8 cellular contexts compared by ENCODE assay signal in genomic region chr19:11375143-11375948, GRCh38. TPM values are rescaled to one million over a fixed set of nuclear protein-coding genes. Genes with fewer than 3 reads are reported as not detected.
DNase-seq lines count a peak whose midpoint lies in the region; ATAC-seq and TF ChIP-seq lines count a peak whose summit lies in the region.

No MANE protein-coding gene starts in this region.

- DNase-seq in OCI-M1 (lab: John Stamatoyannopoulos, UW) = peak; percentile 97
- peak; percentile 65 for DNase-seq in activated T-helper 1 cell treated with Interleukin-2 at 50 U/mL for 16 hours (ENCODE audit: low read depth)
- DNase-seq in fibroblast of villous mesenchyme (ENCODE audit: low read depth) = no peak
- peak; percentile 44 to 66 for DNase-seq in psoas muscle
- DNase-seq in NCI-H187 treated with DMSO at 0.1 percent for 48 hours (lab: John Stamatoyannopoulos, UW) = no peak

- TF ChIP-seq CTCF in 22Rv1 (IDR thresholded peaks at IDR 0.05) (no peak), fibroblast of villous mesenchyme (IDR thresholded peaks at IDR 0.05; ENCODE audit: insufficient read depth, low read depth, low read length) (no peak), psoas muscle (IDR thresholded peaks at IDR 0.05) (no peak)

- H3K27me3 ChIP-seq in psoas muscle (ENCODE audit: insufficient read depth in 3 of 3, low read length in 2 of 3) = no peaks in the 10 kb centered on the region

- H3K4me3 ChIP-seq in fibroblast of villous mesenchyme (ENCODE audit: low read depth, low read length) (peak overlapping the region; percentile 75), psoas muscle (peak overlapping the region; percentile 76)

- intact Hi-C loops in psoas muscle (cut with DNase I) = loop anchor here in 1 of 2 donors (5.0 to 10.0 kb wide), 2 partner anchors 57 to 129 kb away; partner anchors contain the start of gene ZNF653

- H3K36me3 ChIP-seq in psoas muscle (ENCODE audit: insufficient read depth in 1 of 2, low read depth in 1 of 2) = peaks cover 0 to 10% of the 10 kb centered on the region in 2 donors

- peak; percentile 21 for ATAC-seq in GM21723 (IDR thresholded peaks at IDR 0.05; ENCODE audit: unreplicated experiment)
- no peak for ATAC-seq in psoas muscle
- ATAC-seq in GM19324 (IDR thresholded peaks at IDR 0.05; ENCODE audit: low FRiP score, unreplicated experiment) = no peak

- peaks cover 35% of the 10 kb centered on the region for H3K4me1 ChIP-seq in psoas muscle

- H3K9me3 ChIP-seq in psoas muscle = no peaks in the 10 kb centered on the region

- H3K27ac ChIP-seq in 22Rv1 (peak overlapping the region; percentile 98), psoas muscle (peak overlapping the region; percentile 96)

- WGBS in psoas muscle, 3 donors = 15 to 20% (median 18%) methylated on average over 27 of the region's 27 CpGs

RNA-seq across cellular contexts. Expression of gene SWSAP1, which starts 0.9 kb away (rescaled TPM):
- total RNA-seq in fibroblast of villous mesenchyme (0.86 and 1.3 TPM in 2 replicates), psoas muscle (1 to 10 TPM; 1.1 to 1.7 (median 1.4) TPM)
- polyA plus RNA-seq in psoas muscle = 1 to 10 TPM; 2.1 to 3.9 (median 2.3) TPM

RNA-seq across cellular contexts. Expression of gene EPOR, which starts 8.8 kb away (rescaled TPM):
- 5.6 and 6.8 TPM in 2 replicates for total RNA-seq in fibroblast of villous mesenchyme
- total RNA-seq in psoas muscle = 1 to 10 TPM; 1.0 to 2.1 (median 1.7) TPM
- 1 to 10 TPM; 1.7 to 2.1 (median 2.1) TPM for polyA plus RNA-seq in psoas muscle

RNA-seq across cellular contexts. Expression of gene PLPPR2, which starts 20.1 kb away (rescaled TPM):
- total RNA-seq in fibroblast of villous mesenchyme = 16.8 and 20.6 TPM in 2 replicates
- total RNA-seq in psoas muscle = 10 to 100 TPM; 14.1 to 33.6 (median 21.5) TPM
- polyA plus RNA-seq in psoas muscle = 10 to 100 TPM in 2 of 3 donors, 1 to 10 TPM in 1; 4.3 to 30.9 (median 20.8) TPM

RNA-seq across cellular contexts. Expression of gene CCDC159, which starts 29.0 kb away (rescaled TPM):
- 6.0 and 6.4 TPM in 2 replicates for total RNA-seq in fibroblast of villous mesenchyme
- 1 to 10 TPM; 2.4 to 9.2 (median 4.9) TPM for total RNA-seq in psoas muscle
- polyA plus RNA-seq in psoas muscle = 1 to 10 TPM; 2.7 to 5.9 (median 5.3) TPM

RNA-seq across cellular contexts. Expression of gene TMEM205, which starts 29.3 kb away (rescaled TPM):
- total RNA-seq in fibroblast of villous mesenchyme = 96.7 and 121 TPM in 2 replicates
- total RNA-seq in psoas muscle = 10 to 100 TPM; 65.9 to 81.6 (median 70.5) TPM
- 10 to 100 TPM; 63.0 to 95.1 (median 90.4) TPM for polyA plus RNA-seq in psoas muscle

Comparison
In these comparisons a context has a peak if more than half of its experiments do, and no peak if none do; other contexts are left out.
1. DNase-seq: peak in OCI-M1 (single experiment), activated T-helper 1 cell treated with Interleukin-2 at 50 U/mL for 16 hours (single experiment) and psoas muscle (2 of 2); none in fibroblast of villous mesenchyme (single experiment) and NCI-H187 treated with DMSO at 0.1 percent for 48 hours (single experiment).